26 cellular contexts compared by ENCODE assay signal in the genomic region with DNA sequence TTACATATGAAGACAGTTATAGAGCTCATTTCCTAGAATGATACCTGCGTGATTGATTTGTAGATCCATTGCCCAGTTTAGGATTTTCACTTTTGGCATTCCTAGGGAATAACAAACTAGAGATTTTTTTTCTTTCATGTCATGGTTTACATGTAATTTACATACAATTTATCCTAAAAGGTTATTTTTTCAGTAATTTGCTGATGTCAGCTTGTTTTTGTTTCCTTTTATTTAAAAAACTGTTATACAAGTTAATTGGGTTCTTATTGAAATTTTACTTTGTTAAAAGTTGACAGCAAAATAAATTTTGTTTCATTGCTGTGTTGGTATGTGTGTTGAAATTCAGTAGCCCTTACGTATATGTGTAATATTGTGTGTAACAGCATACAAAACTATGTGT. TPM values are rescaled to one million over a fixed set of nuclear protein-coding genes. Genes with fewer than 3 reads are reported as not detected.
DNase-seq lines count a peak whose midpoint lies in the region; ATAC-seq, FAIRE-seq and TF ChIP-seq lines count a peak whose summit lies in the region.
"Had no signal": no experiment of that assay in that cellular context is flagged by ENCODE, and none has a peak within 500 bp of the region (broad histone marks: within the 10 kb centered on the region; RNA-seq: fewer than 3 reads in every experiment).

No MANE protein-coding gene starts in this region.

- no peaks in the 10 kb centered on the region for H3K9me3 ChIP-seq in Loucy (ENCODE audit: insufficient read depth, low read depth, low read length)
- H3K9me3 ChIP-seq in CD4-positive, alpha-beta T cell (ENCODE audit: control insufficient read depth, low read length): no peaks in the 10 kb centered on the region
- H3K9me3 ChIP-seq: BLaER1 treated with 17β-estradiol and CSF1 and Interleukin-3, amounts not matched to agents 10 nM and 100 nM; MG63 had no signal

- H3K9me3 Mint-ChIP-seq in activated naive CD4-positive, alpha-beta T cell treated with anti-CD3 and anti-CD28 coated beads, Interleukin-2, amount 10 ng/mL, durations not matched to agents 7 days and 5 days: no peaks in the 10 kb centered on the region
- H3K9me3 Mint-ChIP-seq in CD4-positive, alpha-beta T cell: no peaks in the 10 kb centered on the region
- H3K9me3 Mint-ChIP-seq: CD8-positive, alpha-beta T cell; GM23338; IgD-negative memory B cell had no signal

- CTCF ChIA-PET in activated naive CD4-positive, alpha-beta T cell treated with anti-CD3 and anti-CD28 coated beads, Interleukin-2, amount 10 ng/mL, durations not matched to agents 7 days and 5 days (lab: Charles Lee): no interaction called here
- CTCF ChIA-PET in CD4-positive, alpha-beta T cell (lab: Charles Lee): no interaction called here

- peak overlapping the region; percentile 55 for H3K4me2 ChIP-seq in Loucy (ENCODE audit: low read depth, low read length, poor library complexity, severe bottlenecking)
- H3K4me2 ChIP-seq: GM23338 had no signal

- no peak overlapping the region for H3K27ac ChIP-seq in CD4-positive, alpha-beta T cell (ENCODE audit: low read depth, low read length)
- H3K27ac ChIP-seq: 22Rv1; BLaER1 treated with 17β-estradiol and CSF1 and Interleukin-3, amounts not matched to agents 10 nM and 100 nM; RWPE1; SK-N-MC had no signal

- H3K36me3 Mint-ChIP-seq in activated naive CD4-positive, alpha-beta T cell treated with anti-CD3 and anti-CD28 coated beads, Interleukin-2, amount 10 ng/mL, durations not matched to agents 7 days and 5 days: peaks cover 5% of the 10 kb centered on the region
- peaks cover 9% of the 10 kb centered on the region for H3K36me3 Mint-ChIP-seq in CD4-positive, alpha-beta T cell (ENCODE audit: low read depth)

- peak overlapping the region; percentile 75 for H3K27ac Mint-ChIP-seq in activated naive CD4-positive, alpha-beta T cell treated with anti-CD3 and anti-CD28 coated beads, Interleukin-2, amount 10 ng/mL, durations not matched to agents 7 days and 5 days
- no peak overlapping the region for H3K27ac Mint-ChIP-seq in CD4-positive, alpha-beta T cell
- H3K27ac Mint-ChIP-seq: CD8-positive, alpha-beta T cell; GM23338 had no signal

- no peak for TF ChIP-seq POLR2A in erythroblast (IDR thresholded peaks at IDR 0.05; ENCODE audit: low read length)

- peak; percentile 84 for FAIRE-seq in colon (lab: Jason Lieb, UNC)
- FAIRE-seq: HTR-8/SVneo had no signal

- peaks cover 14% of the 10 kb centered on the region for H4K20me1 ChIP-seq in Loucy (ENCODE audit: insufficient read depth, low read length, poor library complexity, severe bottlenecking)

- peaks cover 34% of the 10 kb centered on the region; the same call in 1 of the 2 replicates for H3K79me2 ChIP-seq in Loucy (ENCODE audit: insufficient read depth, low read length)

- H2AFZ ChIP-seq in Loucy (ENCODE audit: low read length): no peak overlapping the region
- H2AFZ ChIP-seq: GM23338 had no signal

- DNase-seq in activated naive CD4-positive, alpha-beta T cell treated with anti-CD3 and anti-CD28 coated beads, Interleukin-2, amount 10 ng/mL, durations not matched to agents 7 days and 5 days: no peak
- DNase-seq in activated naive CD4-positive, alpha-beta T cell treated with Interleukin-2 at 50 U/mL for 16 hours: no peak
- DNase-seq in erythroblast (lab: John Stamatoyannopoulos, UW): no peak
- no peak for DNase-seq in activated T-cell treated with anti-CD3 and anti-CD28 coated beads, Interleukin-2, amount 50 U/mL, for 48 hours
- no peak for DNase-seq in CD4-positive, alpha-beta T cell
- DNase-seq in activated naive CD4-positive, alpha-beta T cell (lab: John Stamatoyannopoulos, UW): no peak
- DNase-seq: CD8-positive, alpha-beta T cell; GDM1; Kasumi-1; MG63; NCI-H1092 treated with DMSO at 0.1 percent for 48 hours; NCI-H1436 treated with DMSO at 0.1 percent for 48 hours; NCI-H1930; NCI-H2227 treated with DMSO at 0.1 percent for 48 hours; NCI-H510A; SHP77 treated with DMSO at 0.1 percent for 48 hours; SW 1271 had no signal

- no peaks in the 10 kb centered on the region for H3K36me3 ChIP-seq in Loucy (ENCODE audit: insufficient read depth, low read length)
- H3K36me3 ChIP-seq: MG63 had no signal

- TF ChIP-seq CTCF in Loucy (conservative IDR thresholded peaks at IDR 0.05; ENCODE audit: low read length): no peak
- no peak for TF ChIP-seq CTCF in CD4-positive, alpha-beta T cell (IDR thresholded peaks at IDR 0.05)

- no peaks in the 10 kb centered on the region for H3F3A ChIP-seq in Loucy (ENCODE audit: low read depth)

- H3K27me3 Mint-ChIP-seq in activated naive CD4-positive, alpha-beta T cell treated with anti-CD3 and anti-CD28 coated beads, Interleukin-2, amount 10 ng/mL, durations not matched to agents 7 days and 5 days: no peaks in the 10 kb centered on the region
- no peaks in the 10 kb centered on the region for H3K27me3 Mint-ChIP-seq in CD4-positive, alpha-beta T cell
- H3K27me3 Mint-ChIP-seq: IgD-negative memory B cell had no signal

- peaks cover 49% of the 10 kb centered on the region for H3K4me1 ChIP-seq in Loucy (ENCODE audit: insufficient read depth, low read length, poor library complexity, severe bottlenecking)

- intact Hi-C loops in CD4-positive, alpha-beta T cell (cut with DNase I, micrococcal nuclease): no loop called here

- POLR2A ChIA-PET in CD4-positive, alpha-beta T cell (lab: Charles Lee): no interaction called here

- no peaks in the 10 kb centered on the region for H3K27me3 ChIP-seq in Loucy (ENCODE audit: insufficient read depth, low read length, poor library complexity, severe bottlenecking)
- no peaks in the 10 kb centered on the region for H3K27me3 ChIP-seq in CD4-positive, alpha-beta T cell (ENCODE audit: control insufficient read depth, insufficient read depth, low read length)
- H3K27me3 ChIP-seq: BLaER1 treated with 17β-estradiol and CSF1 and Interleukin-3, amounts not matched to agents 10 nM and 100 nM; MG63 had no signal

- ATAC-seq in CD4-positive, alpha-beta T cell (ENCODE audit: poor library complexity): no peak
- ATAC-seq: CD8-positive, alpha-beta T cell had no signal

- no peaks in the 10 kb centered on the region for H3K9me2 ChIP-seq in Loucy (replicated peaks; ENCODE audit: low read depth, low read length)

- H3K9ac ChIP-seq in Loucy (ENCODE audit: low read depth, low read length, poor library complexity, severe bottlenecking): no peak overlapping the region
- H3K9ac ChIP-seq: BLaER1 treated with 17β-estradiol and CSF1 and Interleukin-3, amounts not matched to agents 10 nM and 100 nM had no signal

- no peak overlapping the region for H3K4me3 ChIP-seq in Loucy (ENCODE audit: low read length, poor library complexity, severe bottlenecking)
- H3K4me3 ChIP-seq: BLaER1 treated with 17β-estradiol and CSF1 and Interleukin-3, amounts not matched to agents 10 nM and 100 nM; GM23338; MG63; SK-N-MC had no signal

- H3K4me3 Mint-ChIP-seq in activated naive CD4-positive, alpha-beta T cell treated with anti-CD3 and anti-CD28 coated beads, Interleukin-2, amount 10 ng/mL, durations not matched to agents 7 days and 5 days: no peak overlapping the region
- H3K4me3 Mint-ChIP-seq in CD4-positive, alpha-beta T cell: no peak overlapping the region
- H3K4me3 Mint-ChIP-seq: CD8-positive, alpha-beta T cell; GM23338; IgD-negative memory B cell had no signal

- peaks cover 35% of the 10 kb centered on the region for H3K4me1 Mint-ChIP-seq in activated naive CD4-positive, alpha-beta T cell treated with anti-CD3 and anti-CD28 coated beads, Interleukin-2, amount 10 ng/mL, durations not matched to agents 7 days and 5 days
- H3K4me1 Mint-ChIP-seq in CD4-positive, alpha-beta T cell (ENCODE audit: low read depth): peaks cover 43% of the 10 kb centered on the region

RNA-seq across cellular contexts. Expression of gene MTX2, which starts 23.4 kb away (rescaled TPM):
- 1 to 10 TPM; 5.0 to 5.2 TPM for total RNA-seq in CD4-positive, alpha-beta T cell
